1 cellular context compared by ENCODE assay signal in the genomic region with DNA sequence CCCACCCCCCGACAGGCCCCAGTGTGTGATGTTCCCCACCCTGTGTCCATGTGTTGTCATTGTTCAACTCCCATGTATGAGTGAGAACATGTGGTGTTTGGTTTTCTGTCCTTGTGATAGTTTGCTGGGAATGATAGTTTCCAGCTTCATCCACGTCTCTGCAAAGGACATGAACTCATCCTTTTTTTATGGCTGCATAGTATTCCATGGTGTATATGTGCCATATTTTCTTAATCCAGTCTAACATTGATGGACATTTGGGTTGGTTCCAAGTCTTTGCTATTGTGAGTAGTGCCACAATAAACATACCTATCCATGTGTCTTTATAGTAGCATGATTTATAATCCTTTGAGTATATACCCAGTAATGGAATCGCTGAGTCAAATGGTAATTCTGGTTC. TPM values are rescaled to one million over a fixed set of nuclear protein-coding genes. Genes with fewer than 3 reads are reported as not detected.
"Had no signal": no experiment of that assay in that cellular context is flagged by ENCODE, and none has a peak within 500 bp of the region (broad histone marks: within the 10 kb centered on the region; RNA-seq: fewer than 3 reads in every experiment).

No MANE protein-coding gene starts in this region.

RNA-seq across cellular contexts. Expression of a gene that starts 26.4 kb away (rescaled TPM):
- total RNA-seq: PC-9 had no signal
